In genomic region chr3:146594843-146595482, GRCh38 we compare ENCODE assay signal across 1 cellular context.
TF ChIP-seq lines count a peak whose summit lies in the region.

No MANE protein-coding gene starts in this region.

TF ChIP-seq in GM23338, 12 proteins besides CTCF, POLR2A, EP300 and RAD21 (continued from another document):
- TF ChIP-seq JUNB (IDR thresholded peaks at IDR 0.05; ENCODE audit: unreplicated experiment): no peak
